In genomic region chr21:35324372-35325220, GRCh38 we compare ENCODE assay signal across 1 cellular context.
TF ChIP-seq lines count a peak whose summit lies in the region.

No MANE protein-coding gene starts in this region.

TF ChIP-seq in HCT116, 20 proteins besides CTCF, POLR2A, EP300 and RAD21 (continued from another document):
- TF ChIP-seq ZBTB33 (IDR thresholded peaks at IDR 0.05; ENCODE audit: extremely low read depth, insufficient replicate concordance, low read length): no peak
- TF ChIP-seq ZNF274 (IDR thresholded peaks at IDR 0.05; ENCODE audit: low read depth, low read length): no peak
- TF ChIP-seq SRF (IDR thresholded peaks at IDR 0.05; ENCODE audit: low read depth): no peak
- no peak for TF ChIP-seq EZH2 (IDR thresholded peaks at IDR 0.05)
- no peak for TF ChIP-seq JUND (IDR thresholded peaks at IDR 0.05)
- TF ChIP-seq CEBPB (IDR thresholded peaks at IDR 0.05; ENCODE audit: low read depth): no peak
- TF ChIP-seq FOSL1 (IDR thresholded peaks at IDR 0.05; ENCODE audit: low read depth): no peak
- TF ChIP-seq TCF7L2 (IDR thresholded peaks at IDR 0.05; ENCODE audit: borderline replicate concordance, extremely low read depth, insufficient read depth, insufficient read length): no peak
- TF ChIP-seq SIN3A (IDR thresholded peaks at IDR 0.05; ENCODE audit: low read depth): no peak
- no peak for TF ChIP-seq YY1 (IDR thresholded peaks at IDR 0.05; ENCODE audit: extremely low read depth, insufficient replicate concordance, low read depth, low read length)
- no peak for TF ChIP-seq SP1 (IDR thresholded peaks at IDR 0.05; ENCODE audit: low read depth)
- no peak for TF ChIP-seq MAX (IDR thresholded peaks at IDR 0.05)
- no peak for TF ChIP-seq EGR1 (IDR thresholded peaks at IDR 0.05; ENCODE audit: low read depth)
- no peak for TF ChIP-seq CBX3 (IDR thresholded peaks at IDR 0.05; ENCODE audit: low read depth)
- TF ChIP-seq EZH2phosphoT487 (IDR thresholded peaks at IDR 0.05; ENCODE audit: borderline replicate concordance): no peak
- TF ChIP-seq ELF1 (IDR thresholded peaks at IDR 0.05; ENCODE audit: borderline replicate concordance, low read depth): no peak
